ENCODE assay signal across 13 cellular contexts in the genomic region with DNA sequence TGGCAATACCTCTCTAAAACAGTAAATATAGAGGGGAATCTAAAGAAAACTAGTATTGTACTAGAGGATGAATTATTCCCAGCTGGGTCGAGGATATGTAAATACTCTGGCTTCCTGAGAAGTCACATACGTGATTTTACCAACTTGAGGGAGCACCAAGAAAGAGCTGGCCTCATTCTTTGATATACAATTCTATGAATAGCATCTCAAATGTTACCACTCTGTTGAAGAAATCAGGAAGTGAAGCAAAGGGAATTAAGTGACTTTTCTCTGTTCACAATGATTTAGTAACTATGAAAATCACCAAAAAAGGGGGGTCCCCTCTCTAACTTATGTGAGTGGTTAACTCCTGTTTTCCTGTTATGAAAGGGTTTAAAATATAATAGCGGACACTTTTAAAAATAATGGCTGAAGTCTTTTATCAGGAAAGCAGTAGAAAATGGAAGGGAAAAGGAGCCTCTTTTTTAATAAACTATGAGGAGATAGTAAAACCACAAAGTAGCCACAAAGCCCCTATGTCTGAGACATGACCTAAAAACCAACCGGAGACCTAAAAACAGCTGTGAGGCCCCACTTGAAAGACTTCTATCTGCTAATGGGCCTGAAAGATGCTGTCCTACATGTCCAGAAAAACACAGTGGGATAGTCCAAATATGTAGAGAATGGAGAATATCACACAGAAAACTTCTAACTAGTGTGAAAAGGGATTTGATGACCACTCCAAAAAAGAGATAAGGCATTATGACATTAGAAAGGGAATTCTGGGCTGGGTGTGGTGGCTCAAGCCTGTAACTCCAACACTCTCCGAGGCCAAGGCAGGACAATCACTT. TPM values are rescaled to one million over a fixed set of nuclear protein-coding genes. Genes with fewer than 3 reads are reported as not detected.
DNase-seq lines count a peak whose midpoint lies in the region; ATAC-seq and TF ChIP-seq lines count a peak whose summit lies in the region.
"Had no signal": no experiment of that assay in that cellular context is flagged by ENCODE, and none has a peak within 500 bp of the region (broad histone marks: within the 10 kb centered on the region; RNA-seq: fewer than 3 reads in every experiment).

No MANE protein-coding gene starts in this region.

- ATAC-seq in GM18519 (IDR thresholded peaks at IDR 0.05; ENCODE audit: low FRiP score, unreplicated experiment) = no peak
- ATAC-seq: T-helper 17 cell had no signal

- intact Hi-C loops in vagina (cut with DNase I) = no loop called here

- DNase-seq in Kasumi-1 (lab: John Stamatoyannopoulos, UW) (peak; percentile 73 to 76), cardiac fibroblast (ENCODE audit: low read depth in 2 of 2) (peak; percentile 41 to 46), midbrain (lab: John Stamatoyannopoulos, UW) (peak; percentile 41), vagina (ENCODE audit: extremely low spot score in 2 of 2) (no peak), SW 1271 (lab: John Stamatoyannopoulos, UW) (no peak), NCI-H2196 (lab: John Stamatoyannopoulos, UW; ENCODE audit: unreplicated experiment) (no peak)
- DNase-seq: amniotic stem cell, immature natural killer cell, NCI-H1048, NCI-H82, occipital lobe, T-helper 17 cell had no signal

- H3K27me3 ChIP-seq in vagina = no peaks in the 10 kb centered on the region

- H3K4me3 ChIP-seq in cardiac fibroblast (replicated peaks in 1 of 2; ENCODE audit: low read depth in 2 of 2, low read length in 2 of 2) = no peak overlapping the region
- no peak overlapping the region for H3K4me3 ChIP-seq in vagina

- TF ChIP-seq POLR2A in vagina (IDR thresholded peaks at IDR 0.05) = no peak

- no peak for TF ChIP-seq CTCF in cardiac fibroblast (IDR thresholded peaks at IDR 0.05; ENCODE audit: low read depth, low read length)
- no peak for TF ChIP-seq CTCF in vagina (IDR thresholded peaks at IDR 0.05)

- H3K36me3 ChIP-seq in vagina = no peaks in the 10 kb centered on the region

- peaks cover 58% of the 10 kb centered on the region for H3K4me1 ChIP-seq in vagina

- H3K9me3 ChIP-seq in vagina = no peaks in the 10 kb centered on the region

- H3K27ac ChIP-seq in vagina = peak overlapping the region; percentile 34

RNA-seq across cellular contexts. Expression of a gene that starts 42.5 kb away (rescaled TPM):
- 83.0 TPM for total RNA-seq in vagina
- total RNA-seq: T-helper 17 cell had no signal

Comparison
In these comparisons a context has a peak if more than half of its experiments do, and no peak if none do; other contexts are left out.
1. DNase-seq: peak in Kasumi-1 (2 of 2), cardiac fibroblast (2 of 2) and midbrain (single experiment); none in vagina (0 of 2), SW 1271 (0 of 2) and NCI-H2196 (single experiment).